1 cellular context compared by ENCODE assay signal in the genomic region with DNA sequence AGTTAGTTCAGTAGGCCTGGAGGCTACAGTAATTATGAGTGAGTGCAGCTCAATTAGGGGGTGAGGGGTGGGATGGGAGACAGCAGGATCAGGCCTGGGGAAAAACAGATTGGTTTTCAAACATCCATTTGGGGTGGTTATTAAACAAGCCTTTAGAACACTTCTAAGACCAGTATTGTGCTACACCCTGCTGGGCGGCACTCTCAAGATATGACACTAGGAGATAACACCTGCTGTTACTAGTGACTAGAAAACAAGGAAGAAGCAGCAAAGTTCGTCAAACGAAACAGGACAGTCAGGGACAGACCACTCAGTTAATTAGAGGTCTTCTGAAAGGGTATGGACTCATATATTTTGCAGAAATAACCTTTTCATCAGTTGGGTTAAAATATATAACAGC.
TF ChIP-seq lines count a peak whose summit lies in the region.

No MANE protein-coding gene starts in this region.

TF ChIP-seq in HEK293, 187 proteins besides CTCF, POLR2A, EP300 and RAD21 (continued from another document and continues in another):
- TF ChIP-seq PATZ1 (tag by site-specific recombination; IDR thresholded peaks at IDR 0.05): no peak
- no peak for TF ChIP-seq SP2 (tag by site-specific recombination; IDR thresholded peaks at IDR 0.05)
- TF ChIP-seq, protein P1, sequence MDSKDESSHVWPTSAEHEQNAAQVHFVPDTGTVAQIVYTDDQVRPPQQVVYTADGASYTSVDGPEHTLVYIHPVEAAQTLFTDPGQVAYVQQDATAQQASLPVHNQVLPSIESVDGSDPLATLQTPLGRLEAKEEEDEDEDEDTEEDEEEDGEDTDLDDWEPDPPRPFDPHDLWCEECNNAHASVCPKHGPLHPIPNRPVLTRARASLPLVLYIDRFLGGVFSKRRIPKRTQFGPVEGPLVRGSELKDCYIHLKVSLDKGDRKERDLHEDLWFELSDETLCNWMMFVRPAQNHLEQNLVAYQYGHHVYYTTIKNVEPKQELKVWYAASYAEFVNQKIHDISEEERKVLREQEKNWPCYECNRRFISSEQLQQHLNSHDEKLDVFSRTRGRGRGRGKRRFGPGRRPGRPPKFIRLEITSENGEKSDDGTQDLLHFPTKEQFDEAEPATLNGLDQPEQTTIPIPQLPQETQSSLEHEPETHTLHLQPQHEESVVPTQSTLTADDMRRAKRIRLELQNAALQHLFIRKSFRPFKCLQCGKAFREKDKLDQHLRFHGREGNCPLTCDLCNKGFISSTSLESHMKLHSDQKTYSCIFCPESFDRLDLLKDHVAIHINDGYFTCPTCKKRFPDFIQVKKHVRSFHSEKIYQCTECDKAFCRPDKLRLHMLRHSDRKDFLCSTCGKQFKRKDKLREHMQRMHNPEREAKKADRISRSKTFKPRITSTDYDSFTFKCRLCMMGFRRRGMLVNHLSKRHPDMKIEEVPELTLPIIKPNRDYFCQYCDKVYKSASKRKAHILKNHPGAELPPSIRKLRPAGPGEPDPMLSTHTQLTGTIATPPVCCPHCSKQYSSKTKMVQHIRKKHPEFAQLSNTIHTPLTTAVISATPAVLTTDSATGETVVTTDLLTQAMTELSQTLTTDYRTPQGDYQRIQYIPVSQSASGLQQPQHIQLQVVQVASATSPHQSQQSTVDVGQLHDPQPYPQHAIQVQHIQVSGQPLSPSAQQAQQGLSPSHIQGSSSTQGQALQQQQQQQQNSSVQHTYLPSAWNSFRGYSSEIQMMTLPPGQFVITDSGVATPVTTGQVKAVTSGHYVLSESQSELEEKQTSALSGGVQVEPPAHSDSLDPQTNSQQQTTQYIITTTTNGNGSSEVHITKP (tag by site-specific recombination; IDR thresholded peaks at IDR 0.05): no peak
- TF ChIP-seq ZNF600 (tag by site-specific recombination; IDR thresholded peaks at IDR 0.05): no peak
- no peak for TF ChIP-seq SP3 (tag by site-specific recombination; IDR thresholded peaks at IDR 0.05)
- TF ChIP-seq ZBTB10 (tag by site-specific recombination; IDR thresholded peaks at IDR 0.05): no peak
- TF ChIP-seq SCRT2 (tag by site-specific recombination; IDR thresholded peaks at IDR 0.05): no peak
- TF ChIP-seq ZNF704 (tag by site-specific recombination; IDR thresholded peaks at IDR 0.05): no peak
- TF ChIP-seq, protein P2, sequence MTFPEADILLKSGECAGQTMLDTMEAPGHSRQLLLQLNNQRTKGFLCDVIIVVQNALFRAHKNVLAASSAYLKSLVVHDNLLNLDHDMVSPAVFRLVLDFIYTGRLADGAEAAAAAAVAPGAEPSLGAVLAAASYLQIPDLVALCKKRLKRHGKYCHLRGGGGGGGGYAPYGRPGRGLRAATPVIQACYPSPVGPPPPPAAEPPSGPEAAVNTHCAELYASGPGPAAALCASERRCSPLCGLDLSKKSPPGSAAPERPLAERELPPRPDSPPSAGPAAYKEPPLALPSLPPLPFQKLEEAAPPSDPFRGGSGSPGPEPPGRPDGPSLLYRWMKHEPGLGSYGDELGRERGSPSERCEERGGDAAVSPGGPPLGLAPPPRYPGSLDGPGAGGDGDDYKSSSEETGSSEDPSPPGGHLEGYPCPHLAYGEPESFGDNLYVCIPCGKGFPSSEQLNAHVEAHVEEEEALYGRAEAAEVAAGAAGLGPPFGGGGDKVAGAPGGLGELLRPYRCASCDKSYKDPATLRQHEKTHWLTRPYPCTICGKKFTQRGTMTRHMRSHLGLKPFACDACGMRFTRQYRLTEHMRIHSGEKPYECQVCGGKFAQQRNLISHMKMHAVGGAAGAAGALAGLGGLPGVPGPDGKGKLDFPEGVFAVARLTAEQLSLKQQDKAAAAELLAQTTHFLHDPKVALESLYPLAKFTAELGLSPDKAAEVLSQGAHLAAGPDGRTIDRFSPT (tag by site-specific recombination; IDR thresholded peaks at IDR 0.05): no peak
- TF ChIP-seq PRDM4 (tag by site-specific recombination; IDR thresholded peaks at IDR 0.05): no peak
- TF ChIP-seq, protein P3, sequence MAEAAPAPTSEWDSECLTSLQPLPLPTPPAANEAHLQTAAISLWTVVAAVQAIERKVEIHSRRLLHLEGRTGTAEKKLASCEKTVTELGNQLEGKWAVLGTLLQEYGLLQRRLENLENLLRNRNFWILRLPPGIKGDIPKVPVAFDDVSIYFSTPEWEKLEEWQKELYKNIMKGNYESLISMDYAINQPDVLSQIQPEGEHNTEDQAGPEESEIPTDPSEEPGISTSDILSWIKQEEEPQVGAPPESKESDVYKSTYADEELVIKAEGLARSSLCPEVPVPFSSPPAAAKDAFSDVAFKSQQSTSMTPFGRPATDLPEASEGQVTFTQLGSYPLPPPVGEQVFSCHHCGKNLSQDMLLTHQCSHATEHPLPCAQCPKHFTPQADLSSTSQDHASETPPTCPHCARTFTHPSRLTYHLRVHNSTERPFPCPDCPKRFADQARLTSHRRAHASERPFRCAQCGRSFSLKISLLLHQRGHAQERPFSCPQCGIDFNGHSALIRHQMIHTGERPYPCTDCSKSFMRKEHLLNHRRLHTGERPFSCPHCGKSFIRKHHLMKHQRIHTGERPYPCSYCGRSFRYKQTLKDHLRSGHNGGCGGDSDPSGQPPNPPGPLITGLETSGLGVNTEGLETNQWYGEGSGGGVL (tag by site-specific recombination; IDR thresholded peaks at IDR 0.05): no peak; the same call in 1 of the 2 replicates
- no peak for TF ChIP-seq ZNF658 (tag by site-specific recombination; IDR thresholded peaks at IDR 0.05)
- TF ChIP-seq GLI4 (tag by site-specific recombination; IDR thresholded peaks at IDR 0.05): no peak
- TF ChIP-seq ZNF561 (tag by site-specific recombination; IDR thresholded peaks at IDR 0.05; ENCODE audit: borderline replicate concordance): no peak
- 0 out of 2 replicates have a peak, but pooled peaks have one; percentile 39 for TF ChIP-seq WT1 (tag by site-specific recombination; IDR thresholded peaks at IDR 0.05)
- TF ChIP-seq KLF7 (tag by site-specific recombination; IDR thresholded peaks at IDR 0.05; ENCODE audit: borderline replicate concordance): no peak
- no peak for TF ChIP-seq ZNF639 (tag by site-specific recombination; IDR thresholded peaks at IDR 0.05)
- TF ChIP-seq, protein P4, sequence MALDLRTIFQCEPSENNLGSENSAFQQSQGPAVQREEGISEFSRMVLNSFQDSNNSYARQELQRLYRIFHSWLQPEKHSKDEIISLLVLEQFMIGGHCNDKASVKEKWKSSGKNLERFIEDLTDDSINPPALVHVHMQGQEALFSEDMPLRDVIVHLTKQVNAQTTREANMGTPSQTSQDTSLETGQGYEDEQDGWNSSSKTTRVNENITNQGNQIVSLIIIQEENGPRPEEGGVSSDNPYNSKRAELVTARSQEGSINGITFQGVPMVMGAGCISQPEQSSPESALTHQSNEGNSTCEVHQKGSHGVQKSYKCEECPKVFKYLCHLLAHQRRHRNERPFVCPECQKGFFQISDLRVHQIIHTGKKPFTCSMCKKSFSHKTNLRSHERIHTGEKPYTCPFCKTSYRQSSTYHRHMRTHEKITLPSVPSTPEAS (tag by site-specific recombination; IDR thresholded peaks at IDR 0.05): no peak
- TF ChIP-seq KLF8 (tag by site-specific recombination; IDR thresholded peaks at IDR 0.05): no peak
- TF ChIP-seq PRDM1 (tag by site-specific recombination; IDR thresholded peaks at IDR 0.05): no peak
- no peak for TF ChIP-seq ZNF585B (tag by site-specific recombination; IDR thresholded peaks at IDR 0.05)
- no peak for TF ChIP-seq ZNF114 (tag by site-specific recombination; IDR thresholded peaks at IDR 0.05)
- TF ChIP-seq, protein P5, sequence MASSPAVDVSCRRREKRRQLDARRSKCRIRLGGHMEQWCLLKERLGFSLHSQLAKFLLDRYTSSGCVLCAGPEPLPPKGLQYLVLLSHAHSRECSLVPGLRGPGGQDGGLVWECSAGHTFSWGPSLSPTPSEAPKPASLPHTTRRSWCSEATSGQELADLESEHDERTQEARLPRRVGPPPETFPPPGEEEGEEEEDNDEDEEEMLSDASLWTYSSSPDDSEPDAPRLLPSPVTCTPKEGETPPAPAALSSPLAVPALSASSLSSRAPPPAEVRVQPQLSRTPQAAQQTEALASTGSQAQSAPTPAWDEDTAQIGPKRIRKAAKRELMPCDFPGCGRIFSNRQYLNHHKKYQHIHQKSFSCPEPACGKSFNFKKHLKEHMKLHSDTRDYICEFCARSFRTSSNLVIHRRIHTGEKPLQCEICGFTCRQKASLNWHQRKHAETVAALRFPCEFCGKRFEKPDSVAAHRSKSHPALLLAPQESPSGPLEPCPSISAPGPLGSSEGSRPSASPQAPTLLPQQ (tag by site-specific recombination; IDR thresholded peaks at IDR 0.05): no peak
- no peak for TF ChIP-seq ZFP69B (tag by site-specific recombination; IDR thresholded peaks at IDR 0.05)
- TF ChIP-seq ZNF23 (tag by site-specific recombination; IDR thresholded peaks at IDR 0.05; ENCODE audit: borderline replicate concordance): no peak
- no peak for TF ChIP-seq ZNF354C (tag by site-specific recombination; IDR thresholded peaks at IDR 0.05; ENCODE audit: borderline replicate concordance, low read depth)
- TF ChIP-seq ZNF513 (tag by site-specific recombination; IDR thresholded peaks at IDR 0.05): no peak
- TF ChIP-seq OVOL3 (tag by site-specific recombination; IDR thresholded peaks at IDR 0.05): no peak
